In the genomic region with DNA sequence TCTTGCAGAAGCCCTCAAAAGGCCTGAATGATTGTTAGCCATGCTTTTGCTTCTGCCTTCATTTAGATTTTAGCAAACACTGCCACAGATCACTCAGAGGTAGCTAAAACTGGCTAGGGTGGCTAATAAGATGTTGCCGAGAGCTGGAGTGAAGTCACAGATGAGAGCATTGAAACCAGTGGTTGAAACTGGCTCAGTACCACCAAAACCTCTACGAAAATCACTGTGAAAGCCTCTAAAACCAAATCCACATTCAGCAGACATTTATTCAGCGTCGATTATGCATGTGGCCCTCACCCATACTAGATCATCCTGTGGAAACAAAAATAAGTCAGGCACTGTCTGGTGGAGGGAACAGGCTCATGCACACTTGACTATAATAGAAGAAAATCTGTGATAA, we compare ENCODE assay signal across 13 cellular contexts. TPM values are rescaled to one million over a fixed set of nuclear protein-coding genes. Genes with fewer than 3 reads are reported as not detected.
DNase-seq lines count a peak whose midpoint lies in the region; ATAC-seq and TF ChIP-seq lines count a peak whose summit lies in the region.
"Had no signal": no experiment of that assay in that cellular context is flagged by ENCODE, and none has a peak within 500 bp of the region (broad histone marks: within the 10 kb centered on the region; RNA-seq: fewer than 3 reads in every experiment).

No MANE protein-coding gene starts in this region.

- TF ChIP-seq POLR2A in GM18505 (IDR thresholded peaks at IDR 0.05; ENCODE audit: borderline replicate concordance, extremely low read depth, insufficient read depth, insufficient read length): no peak

- H3K36me3 ChIP-seq in ascending aorta: no peaks in the 10 kb centered on the region
- H3K36me3 ChIP-seq: upper lobe of left lung had no signal

- no peak for TF ChIP-seq CTCF in ascending aorta (IDR thresholded peaks at IDR 0.05)

- H3K9me3 ChIP-seq in ascending aorta: no peaks in the 10 kb centered on the region
- H3K9me3 ChIP-seq: upper lobe of left lung had no signal

- DNase-seq in iPS-NIHi7 (ENCODE audit: extremely low spot score): no peak
- no peak for DNase-seq in NOMO-1 treated with dmso at 0.1 percent for 144 hours (lab: John Stamatoyannopoulos, UW; ENCODE audit: unreplicated experiment)
- DNase-seq in ascending aorta (ENCODE audit: low spot score in 2 of 2): no peak
- DNase-seq in NCI-H1105 treated with DMSO at 0.1 percent for 48 hours (lab: John Stamatoyannopoulos, UW): no peak
- DNase-seq: caudate nucleus; CD4-positive, alpha-beta memory T cell; left colon; NCI-H510A treated with DMSO at 0.1 percent for 48 hours; upper lobe of left lung had no signal

- intact Hi-C loops in ascending aorta (cut with DNase I): no loop called here

- H3K27me3 ChIP-seq in ascending aorta: no peaks in the 10 kb centered on the region
- H3K27me3 ChIP-seq: upper lobe of left lung had no signal

- H3K4me1 ChIP-seq in ascending aorta: no peaks in the 10 kb centered on the region
- H3K4me1 ChIP-seq: upper lobe of left lung had no signal

- no peak overlapping the region for H3K27ac ChIP-seq in ascending aorta
- H3K27ac ChIP-seq: upper lobe of left lung had no signal

- ATAC-seq in GM18505 (IDR thresholded peaks at IDR 0.05; ENCODE audit: unreplicated experiment) (peak; percentile 93), GM19351 (IDR thresholded peaks at IDR 0.05; ENCODE audit: unreplicated experiment) (peak; percentile 99), HG02763 (IDR thresholded peaks at IDR 0.05; ENCODE audit: unreplicated experiment) (peak; percentile 94), HG03520 (IDR thresholded peaks at IDR 0.05; ENCODE audit: unreplicated experiment) (peak; percentile 98)
- ATAC-seq: left colon had no signal

- H3K4me3 ChIP-seq in ascending aorta: no peak overlapping the region
- H3K4me3 ChIP-seq: upper lobe of left lung had no signal

RNA-seq across cellular contexts. Expression of a gene that starts 50.8 kb away (rescaled TPM):
- total RNA-seq in ascending aorta: 2.0 TPM
